17 cellular contexts compared by ENCODE assay signal in the genomic region with DNA sequence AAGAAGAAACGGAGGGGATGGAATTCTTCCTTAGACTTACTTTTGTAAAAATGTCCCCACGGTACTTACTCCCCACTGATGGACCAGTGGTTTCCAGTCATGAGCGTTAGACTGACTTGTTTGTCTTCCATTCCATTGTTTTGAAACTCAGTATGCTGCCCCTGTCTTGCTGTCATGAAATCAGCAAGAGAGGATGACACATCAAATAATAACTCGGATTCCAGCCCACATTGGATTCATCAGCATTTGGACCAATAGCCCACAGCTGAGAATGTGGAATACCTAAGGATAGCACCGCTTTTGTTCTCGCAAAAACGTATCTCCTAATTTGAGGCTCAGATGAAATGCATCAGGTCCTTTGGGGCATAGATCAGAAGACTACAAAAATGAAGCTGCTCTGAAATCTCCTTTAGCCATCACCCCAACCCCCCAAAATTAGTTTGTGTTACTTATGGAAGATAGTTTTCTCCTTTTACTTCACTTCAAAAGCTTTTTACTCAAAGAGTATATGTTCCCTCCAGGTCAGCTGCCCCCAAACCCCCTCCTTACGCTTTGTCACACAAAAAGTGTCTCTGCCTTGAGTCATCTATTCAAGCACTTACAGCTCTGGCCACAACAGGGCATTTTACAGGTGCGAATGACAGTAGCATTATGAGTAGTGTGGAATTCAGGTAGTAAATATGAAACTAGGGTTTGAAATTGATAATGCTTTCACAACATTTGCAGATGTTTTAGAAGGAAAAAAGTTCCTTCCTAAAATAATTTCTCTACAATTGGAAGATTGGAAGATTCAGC.
DNase-seq lines count a peak whose midpoint lies in the region; ATAC-seq and TF ChIP-seq lines count a peak whose summit lies in the region.
"Had no signal": no experiment of that assay in that cellular context is flagged by ENCODE, and none has a peak within 500 bp of the region (broad histone marks: within the 10 kb centered on the region; RNA-seq: fewer than 3 reads in every experiment).

No MANE protein-coding gene starts in this region.

- H3K27me3 Mint-ChIP-seq in T-helper 17 cell = peaks cover 13% of the 10 kb centered on the region
- H3K27me3 Mint-ChIP-seq: activated naive CD8-positive, alpha-beta T cell treated with anti-CD3 and anti-CD28 coated beads, Interleukin-2, amount 50 U/mL, for 24 hours had no signal

- no peaks in the 10 kb centered on the region for H3K36me3 Mint-ChIP-seq in T-helper 17 cell (ENCODE audit: low read depth)

- CTCF ChIA-PET in AG04450 (lab: Charles Lee) = interaction anchor here (0.5 to 0.9 kb wide), 3 partner anchors 48 to 433 kb away, joined by 3 read pairs; no protein-coding TSS in a partner anchor

- no peaks in the 10 kb centered on the region for H3K9me3 ChIP-seq in AG04450 (ENCODE audit: control insufficient read depth, insufficient read depth, low read length)
- no peaks in the 10 kb centered on the region for H3K9me3 ChIP-seq in T-helper 17 cell (ENCODE audit: control insufficient read depth, low read length, poor library complexity, severe bottlenecking)
- H3K9me3 ChIP-seq: heart left ventricle had no signal

- ATAC-seq in GM18867 (IDR thresholded peaks at IDR 0.05; ENCODE audit: unreplicated experiment) = peak; percentile 67
- peak; percentile 58 for ATAC-seq in HG03159 (IDR thresholded peaks at IDR 0.05; ENCODE audit: unreplicated experiment)
- no peak for ATAC-seq in GM19023 (IDR thresholded peaks at IDR 0.05; ENCODE audit: unreplicated experiment)
- ATAC-seq in T-helper 17 cell = no peak
- ATAC-seq: activated naive CD8-positive, alpha-beta T cell treated with anti-CD3 and anti-CD28 coated beads, Interleukin-2, amount 50 U/mL, for 24 hours; heart left ventricle; WTC11 had no signal

- H3K4me3 Mint-ChIP-seq in T-helper 17 cell = no peak overlapping the region
- H3K4me3 Mint-ChIP-seq: activated naive CD8-positive, alpha-beta T cell treated with anti-CD3 and anti-CD28 coated beads, Interleukin-2, amount 50 U/mL, for 24 hours; WTC11 had no signal

- no peaks in the 10 kb centered on the region for H3K4me1 Mint-ChIP-seq in T-helper 17 cell
- H3K4me1 Mint-ChIP-seq: activated naive CD8-positive, alpha-beta T cell treated with anti-CD3 and anti-CD28 coated beads, Interleukin-2, amount 50 U/mL, for 24 hours had no signal

- H3K27ac ChIP-seq in AG04450 (ENCODE audit: low read depth, low read length) = peak overlapping the region; percentile 4
- H3K27ac ChIP-seq: heart left ventricle had no signal

- no peak overlapping the region for H3K4me3 ChIP-seq in AG04450 (ENCODE audit: low read depth, low read length)
- H3K4me3 ChIP-seq: heart left ventricle had no signal

- no peak overlapping the region for H3K27ac Mint-ChIP-seq in T-helper 17 cell
- H3K27ac Mint-ChIP-seq: activated naive CD8-positive, alpha-beta T cell treated with anti-CD3 and anti-CD28 coated beads, Interleukin-2, amount 50 U/mL, for 24 hours; WTC11 had no signal

- no peak for DNase-seq in AG04450 (ENCODE audit: low read depth, low spot score)
- peak; percentile 36 for DNase-seq in astrocyte of the hippocampus (ENCODE audit: low read depth, low spot score)
- no peak for DNase-seq in T-helper 17 cell
- DNase-seq in DMS 273 (lab: John Stamatoyannopoulos, UW; ENCODE audit: unreplicated experiment) = no peak
- DNase-seq in NK-92 treated with Interleukin-12 subunit alpha and Interleukin-12 subunit beta, amount 100 ng/mL, for 24 hours (lab: John Stamatoyannopoulos, UW) = no peak
- DNase-seq: activated naive CD8-positive, alpha-beta T cell treated with anti-CD3 and anti-CD28 coated beads, Interleukin-2, amount 50 U/mL, for 24 hours; Calu3; heart left ventricle; KBM-7; kidney glomerular epithelial cell; NCI-H1105; NCI-H226; substantia nigra had no signal

- H3K27me3 ChIP-seq in AG04450 (ENCODE audit: control insufficient read depth, insufficient read depth, low read length) = no peaks in the 10 kb centered on the region
- H3K27me3 ChIP-seq: heart left ventricle had no signal

- POLR2A ChIA-PET in AG04450 (lab: Yijun Ruan, JAX) = no interaction called here

- TF ChIP-seq CTCF in AG04450 (IDR thresholded peaks at IDR 0.05; ENCODE audit: low read depth, low read length) = no peak

Comparison
In these comparisons a context has a peak if more than half of its experiments do, and no peak if none do; other contexts are left out.
1. ATAC-seq: peak in GM18867 (single experiment) and HG03159 (single experiment); none in GM19023 (single experiment) and T-helper 17 cell (single experiment).